16 cellular contexts compared by ENCODE assay signal in the genomic region with DNA sequence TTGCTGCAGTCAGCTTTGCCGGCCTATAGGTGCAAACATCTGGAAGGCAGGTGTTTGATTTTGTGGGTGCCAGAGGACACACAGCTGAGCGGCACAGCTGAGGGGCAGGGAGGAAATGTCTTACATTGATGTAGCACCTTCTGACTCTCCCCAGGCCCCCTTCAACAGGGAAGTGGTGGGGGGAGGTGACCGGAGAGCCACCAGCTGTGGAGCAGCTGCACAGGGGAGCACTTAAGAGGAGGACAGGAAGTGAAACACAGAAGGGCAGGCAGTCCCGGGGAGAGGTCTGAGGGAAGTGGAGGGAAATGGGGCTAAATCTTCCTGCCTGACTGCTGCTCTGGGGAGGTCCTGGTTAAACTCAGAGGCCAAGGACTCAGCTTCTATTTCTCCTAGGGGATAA.
DNase-seq lines count a peak whose midpoint lies in the region; ATAC-seq and TF ChIP-seq lines count a peak whose summit lies in the region.
"Had no signal": no experiment of that assay in that cellular context is flagged by ENCODE, and none has a peak within 500 bp of the region (broad histone marks: within the 10 kb centered on the region; RNA-seq: fewer than 3 reads in every experiment).

No MANE protein-coding gene starts in this region.

- intact Hi-C loops in A673 (cut with micrococcal nuclease; ENCODE audit: unreplicated experiment), result no loop called here
- intact Hi-C loops in activated naive CD4-positive, alpha-beta T cell treated with anti-CD3 and anti-CD28 coated beads for 36 hours (cut with micrococcal nuclease), result no loop called here

- H3K4me1 Mint-ChIP-seq in activated naive CD4-positive, alpha-beta T cell treated with anti-CD3 and anti-CD28 coated beads for 36 hours (ENCODE audit: low read depth), result peaks cover 9% of the 10 kb centered on the region

- H3K27me3 ChIP-seq in A673 (replicated peaks; ENCODE audit: insufficient read depth, low read depth, low read length, poor library complexity), result peaks cover 7% of the 10 kb centered on the region

- H3K9me3 ChIP-seq in A673 (ENCODE audit: low read depth, low read length, poor library complexity, severe bottlenecking), result no peaks in the 10 kb centered on the region
- H3K9me3 ChIP-seq: left ventricle myocardium inferior had no signal

- peaks cover 2% of the 10 kb centered on the region for H3K9me3 Mint-ChIP-seq in activated naive CD4-positive, alpha-beta T cell treated with anti-CD3 and anti-CD28 coated beads for 36 hours

- POLR2A ChIA-PET in A673 (lab: Charles Lee; ENCODE audit: low non-redundant PET), result no interaction called here

- no peaks in the 10 kb centered on the region for H3K36me3 Mint-ChIP-seq in activated naive CD4-positive, alpha-beta T cell treated with anti-CD3 and anti-CD28 coated beads for 36 hours (ENCODE audit: low read depth)

- TF ChIP-seq CTCF in A673 (conservative IDR thresholded peaks at IDR 0.05; ENCODE audit: low read depth, low read length), result no peak

- BruUV-seq in A673 (replicated peaks; lab: Mats Ljungman, UMichigan), result no TSS peak

- H3K4me3 ChIP-seq in A673 (ENCODE audit: low read depth, low read length, poor library complexity, severe bottlenecking), result no peak overlapping the region
- H3K4me3 ChIP-seq: left ventricle myocardium inferior had no signal

- no peak overlapping the region for H3K27ac ChIP-seq in A673 (ENCODE audit: low read depth, low read length, poor library complexity, severe bottlenecking)
- H3K27ac ChIP-seq: C4-2B, left ventricle myocardium inferior had no signal

- no peaks in the 10 kb centered on the region for H3K4me1 ChIP-seq in A673 (ENCODE audit: insufficient read depth, low read length, poor library complexity, severe bottlenecking)
- H3K4me1 ChIP-seq: left ventricle myocardium inferior had no signal

- peak; percentile 11 for DNase-seq in A673 (ENCODE audit: low spot score)
- DNase-seq in GM19238 (ENCODE audit: insufficient read length, low spot score), result peak; percentile 32
- peak; percentile 12 for DNase-seq in SKM-1 (lab: John Stamatoyannopoulos, UW; ENCODE audit: unreplicated experiment)
- DNase-seq in NCI-H1930 (lab: John Stamatoyannopoulos, UW), result no peak
- no peak for DNase-seq in activated naive CD4-positive, alpha-beta T cell treated with anti-CD3 and anti-CD28 coated beads for 36 hours
- DNase-seq in NCI-H1105 treated with DMSO at 0.1 percent for 48 hours (lab: John Stamatoyannopoulos, UW), result no peak
- DNase-seq: activated CD4-positive, alpha-beta T cell treated with anti-CD3 and anti-CD28 coated beads, Interleukin-2, amount 50 U/mL, for 4 hours; dermis blood vessel endothelial cell; left ventricle myocardium inferior; NCI-H345; posterior cingulate gyrus; substantia nigra had no signal

- H3K27me3 Mint-ChIP-seq in activated naive CD4-positive, alpha-beta T cell treated with anti-CD3 and anti-CD28 coated beads for 36 hours (ENCODE audit: low read depth), result no peaks in the 10 kb centered on the region
- H3K27me3 Mint-ChIP-seq: activated naive CD8-positive, alpha-beta T cell had no signal

- ATAC-seq in HG03342 (IDR thresholded peaks at IDR 0.05; ENCODE audit: unreplicated experiment), result peak; percentile 78
- no peak for ATAC-seq in GM21526 (IDR thresholded peaks at IDR 0.05; ENCODE audit: low FRiP score, unreplicated experiment)

- H3K36me3 ChIP-seq in A673 (ENCODE audit: insufficient read depth, low read length, poor library complexity, severe bottlenecking), result no peaks in the 10 kb centered on the region
- H3K36me3 ChIP-seq: left ventricle myocardium inferior had no signal

- H3K27ac Mint-ChIP-seq in activated naive CD4-positive, alpha-beta T cell treated with anti-CD3 and anti-CD28 coated beads for 36 hours, result no peak overlapping the region
- H3K27ac Mint-ChIP-seq: activated naive CD8-positive, alpha-beta T cell had no signal

- CTCF ChIA-PET in A673 (lab: Charles Lee), result no interaction called here
- CTCF ChIA-PET in activated naive CD4-positive, alpha-beta T cell treated with anti-CD3 and anti-CD28 coated beads for 36 hours (lab: Charles Lee), result interaction anchor here (2.0 kb wide), 1 partner anchor 57 kb away, joined by 7 read pairs; no protein-coding TSS in a partner anchor

- no peak overlapping the region for H3K4me3 Mint-ChIP-seq in activated naive CD4-positive, alpha-beta T cell treated with anti-CD3 and anti-CD28 coated beads for 36 hours
- H3K4me3 Mint-ChIP-seq: activated naive CD8-positive, alpha-beta T cell had no signal

Comparison
In these comparisons a context has a peak if more than half of its experiments do, and no peak if none do; other contexts are left out.
1. DNase-seq: peak in A673 (single experiment), GM19238 (single experiment) and SKM-1 (single experiment); none in NCI-H1930 (0 of 2), activated naive CD4-positive, alpha-beta T cell treated with anti-CD3 and anti-CD28 coated beads for 36 hours (single experiment) and NCI-H1105 treated with DMSO at 0.1 percent for 48 hours (single experiment).